8 cellular contexts compared by ENCODE assay signal in the genomic region with DNA sequence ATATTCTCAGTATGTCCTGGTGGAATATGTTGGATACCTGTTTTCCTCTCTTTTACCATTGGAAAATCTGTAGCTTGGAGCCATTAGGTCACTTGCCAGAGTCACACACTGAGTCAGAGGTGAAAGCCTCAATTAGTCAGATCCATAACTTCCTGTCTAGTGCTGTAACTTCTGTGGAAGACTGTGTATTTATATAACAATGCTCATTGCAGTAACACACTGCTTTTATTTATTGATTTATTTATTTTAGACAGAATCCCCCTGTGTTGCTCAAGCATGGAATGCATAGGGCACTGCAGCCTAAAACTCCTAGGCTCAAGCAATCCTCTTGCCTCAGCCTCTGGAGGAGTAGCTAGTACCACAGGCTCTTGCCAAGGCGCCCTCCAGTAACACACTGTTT. TPM values are rescaled to one million over a fixed set of nuclear protein-coding genes. Genes with fewer than 3 reads are reported as not detected.
DNase-seq lines count a peak whose midpoint lies in the region; ATAC-seq and TF ChIP-seq lines count a peak whose summit lies in the region.

No MANE protein-coding gene starts in this region.

- in situ Hi-C loops in astrocyte of the cerebellum (cut with HindIII; ENCODE audit: low sequenced_read_pairs) = no loop called here
- in situ Hi-C loops in transverse colon (cut with MboI; ENCODE audit: low pct_ligation_motif_present in 1 of 4, low pct_unique_long_range_greater_than_20kb in 1 of 4, low sequenced_read_pairs in 3 of 4) = no loop called here

- H3K4me3 ChIP-seq in astrocyte of the cerebellum (ENCODE audit: low read depth, low read length) (peak overlapping the region; percentile 6), transverse colon (peak overlapping the region in 2 of 4 donors; percentile 95 to 96)

- no peak overlapping the region for H3K27ac Mint-ChIP-seq in activated naive CD8-positive, alpha-beta T cell
- H3K27ac Mint-ChIP-seq in activated naive CD8-positive, alpha-beta T cell treated with anti-CD3 and anti-CD28 coated beads for 36 hours = no peak overlapping the region

- intact Hi-C loops in transverse colon (cut with DNase I; ENCODE audit: low total_unique reads) = no loop called here

- no peak for TF ChIP-seq POLR2A in transverse colon (IDR thresholded peaks at IDR 0.05)

- peaks cover 32% of the 10 kb centered on the region for H3K4me1 Mint-ChIP-seq in activated naive CD8-positive, alpha-beta T cell (ENCODE audit: low read depth)
- peaks cover 26% of the 10 kb centered on the region for H3K4me1 Mint-ChIP-seq in activated naive CD8-positive, alpha-beta T cell treated with anti-CD3 and anti-CD28 coated beads for 36 hours

- H3K4me3 Mint-ChIP-seq in activated naive CD8-positive, alpha-beta T cell = peak overlapping the region; percentile 78
- no peak overlapping the region for H3K4me3 Mint-ChIP-seq in activated naive CD8-positive, alpha-beta T cell treated with anti-CD3 and anti-CD28 coated beads for 36 hours

- no peaks in the 10 kb centered on the region for H3K36me3 ChIP-seq in transverse colon

- TF ChIP-seq EP300 in transverse colon (IDR thresholded peaks at IDR 0.05; ENCODE audit: low read depth) = no peak

- ATAC-seq in HG02623 (IDR thresholded peaks at IDR 0.05; ENCODE audit: unreplicated experiment) (no peak), GM21381 (IDR thresholded peaks at IDR 0.05; ENCODE audit: unreplicated experiment) (no peak)

- peak overlapping the region; percentile 88 to 95 (median 93) for H3K27ac ChIP-seq in transverse colon

- no peaks in the 10 kb centered on the region for H3K27me3 ChIP-seq in transverse colon

- no peak for DNase-seq in activated naive CD8-positive, alpha-beta T cell treated with anti-CD3 and anti-CD28 coated beads for 36 hours
- DNase-seq in astrocyte of the cerebellum (ENCODE audit: low read depth) (no peak), kidney tubule cell (ENCODE audit: low spot score) (peak; percentile 84), transverse colon (no peak), HuH-7 (ENCODE audit: low spot score) (no peak)

- no peaks in the 10 kb centered on the region for H3K9me3 ChIP-seq in transverse colon

- peaks cover 19 to 46% (median 34%) of the 10 kb centered on the region in 4 donors for H3K4me1 ChIP-seq in transverse colon

- no peaks in the 10 kb centered on the region for H3K36me3 Mint-ChIP-seq in activated naive CD8-positive, alpha-beta T cell
- H3K36me3 Mint-ChIP-seq in activated naive CD8-positive, alpha-beta T cell treated with anti-CD3 and anti-CD28 coated beads for 36 hours = no peaks in the 10 kb centered on the region

- H3K9me3 Mint-ChIP-seq in activated naive CD8-positive, alpha-beta T cell (ENCODE audit: low read depth) = no peaks in the 10 kb centered on the region
- H3K9me3 Mint-ChIP-seq in activated naive CD8-positive, alpha-beta T cell treated with anti-CD3 and anti-CD28 coated beads for 36 hours = no peaks in the 10 kb centered on the region

- TF ChIP-seq CTCF in astrocyte of the cerebellum (IDR thresholded peaks at IDR 0.05; ENCODE audit: low read depth, low read length, missing control alignments) (no peak), transverse colon (IDR thresholded peaks at IDR 0.05) (no peak)

- 73% methylated on average over 1 of the region's 1 CpG; no CpG with 5 or more reads in 1 of the 2 donors for WGBS in transverse colon (ENCODE audit: low coverage in 1 of 2), 2 donors

- H3K27me3 Mint-ChIP-seq in activated naive CD8-positive, alpha-beta T cell = peaks cover 2% of the 10 kb centered on the region
- H3K27me3 Mint-ChIP-seq in activated naive CD8-positive, alpha-beta T cell treated with anti-CD3 and anti-CD28 coated beads for 36 hours = no peaks in the 10 kb centered on the region

RNA-seq across cellular contexts. Expression of gene DOCK7, which starts 1.3 kb away (rescaled TPM):
- 10 to 100 TPM; 12.7 to 13.9 TPM for total RNA-seq in activated naive CD8-positive, alpha-beta T cell treated with anti-CD3 and anti-CD28 coated beads for 36 hours
- total RNA-seq in transverse colon = 100 to 1,000 TPM in 1 of 4 donors, 10 to 100 TPM in 3; 33.7 to 138 (median 58.1) TPM
